In the genomic region with DNA sequence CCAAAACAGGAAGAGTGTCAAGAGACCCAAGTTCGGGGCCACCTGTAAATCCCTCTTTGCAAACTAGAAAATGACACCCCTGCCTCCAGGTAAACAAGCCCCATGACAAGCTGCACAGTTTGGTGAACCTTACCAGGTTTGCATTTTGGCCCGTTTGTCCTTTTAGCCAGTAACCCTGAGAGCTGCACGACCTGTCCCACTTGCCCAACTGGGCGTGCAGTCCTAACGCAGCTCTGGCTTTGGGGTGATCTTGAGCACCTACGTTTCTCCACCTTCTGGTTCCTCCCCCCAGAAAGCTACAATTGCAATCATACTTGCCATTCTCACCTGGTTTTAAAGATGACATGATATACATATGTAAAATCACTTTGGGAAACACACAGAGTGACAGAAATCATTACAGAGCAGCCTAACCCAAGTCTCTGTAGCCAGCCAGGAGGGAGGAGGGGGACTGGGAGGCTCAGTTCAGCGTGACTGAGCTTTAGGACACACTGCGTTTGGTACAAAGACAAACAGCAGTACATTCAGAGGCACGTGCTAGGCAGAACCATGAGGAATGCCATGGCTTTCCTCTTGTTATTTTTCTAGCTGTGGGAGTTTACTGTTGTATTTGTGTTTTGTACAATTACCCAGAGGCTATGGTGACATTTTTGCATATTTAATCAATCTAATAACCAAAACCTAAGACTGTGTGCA, we compare ENCODE assay signal across 22 cellular contexts.
"Had no signal": no experiment of that assay in that cellular context is flagged by ENCODE, and none has a peak within 500 bp of the region (broad histone marks: within the 10 kb centered on the region; RNA-seq: fewer than 3 reads in every experiment).

No MANE protein-coding gene starts in this region.

- H3K36me3 ChIP-seq: esophagus muscularis mucosa, prostate gland, sigmoid colon, stomach, upper lobe of right lung had no signal

- H3K27ac ChIP-seq: esophagus muscularis mucosa, prostate gland, sigmoid colon, stomach, upper lobe of right lung had no signal

- H3K4me1 ChIP-seq: esophagus muscularis mucosa, prostate gland, stomach, upper lobe of right lung had no signal

- H3K27me3 ChIP-seq: esophagus muscularis mucosa, sigmoid colon, stomach, upper lobe of right lung had no signal

- ATAC-seq: left lobe of liver; SK-N-SH treated with all-trans-retinoic acid at 6 μM for 48 hours; stimulated activated effector memory CD8-positive, alpha-beta T cell treated with anti-CD3 and anti-CD28 coated beads, Interleukin-12 subunit alpha, Interleukin-12 subunit beta, amount 100 ng/mL, for 72 hours; upper lobe of right lung had no signal

- H3K4me3 ChIP-seq: esophagus muscularis mucosa, lung, prostate gland, sigmoid colon, stomach, upper lobe of right lung had no signal

- DNase-seq: activated CD4-positive, alpha-beta memory T cell treated with anti-CD3 and anti-CD28 coated beads, Interleukin-2, amount 10 ng/mL, durations not matched to agents 7 days and 5 days; activated CD4-positive, alpha-beta T cell treated with anti-CD3 and anti-CD28 coated beads for 48 hours; activated CD4-positive, CD25-positive, alpha-beta regulatory T cell; activated naive CD4-positive, alpha-beta T cell treated with anti-CD3 and anti-CD28 coated beads, Interleukin-2, amount 10 ng/mL, durations not matched to agents 7 days and 5 days; activated T-cell treated with anti-CD3 and anti-CD28 coated beads, Interleukin-2, amount 50 U/mL, for 24 hours; aorta; effector CD8-positive, alpha-beta T cell; glutamatergic neuron; hippocampal formation; sigmoid colon; stimulated activated CD4-positive, alpha-beta T cell treated with anti-CD3 and anti-CD28 coated beads, Interleukin-4, amount 100 ng/mL, for 24 hours; stomach; T-helper 1 cell; T-helper 9 cell; upper lobe of right lung had no signal

- H3K9me3 ChIP-seq: esophagus muscularis mucosa, prostate gland, sigmoid colon, stomach, upper lobe of right lung had no signal

- FAIRE-seq: islet of Langerhans had no signal
